ENCODE assay signal across 8 cellular contexts in genomic region chr1:153963850-153964331, GRCh38. TPM values are rescaled to one million over a fixed set of nuclear protein-coding genes. Genes with fewer than 3 reads are reported as not detected.
DNase-seq lines count a peak whose midpoint lies in the region; ATAC-seq and TF ChIP-seq lines count a peak whose summit lies in the region.

No MANE protein-coding gene starts in this region.

- H3K4me3 ChIP-seq in HEK293 (ENCODE audit: low read depth, low read length) (peak overlapping the region; percentile 62), esophagus muscularis mucosa (peak overlapping the region; percentile 68 to 92 (median 74)), neural cell (ENCODE audit: low read length) (peak overlapping the region; percentile 90)

- peak; percentile 63 for DNase-seq in D341Med (ENCODE audit: low spot score)
- DNase-seq in esophagus muscularis mucosa (ENCODE audit: extremely low spot score), result no peak
- DNase-seq in HPDE6-E6E7 (ENCODE audit: extremely low spot score), result no peak
- no peak for DNase-seq in activated effector memory CD4-positive, alpha-beta T cell treated with anti-CD3 and anti-CD28 coated beads, Interleukin-2, amount 50 U/mL, for 16 hours
- DNase-seq in dedifferentiated amniotic fluid mesenchymal stem cell (ENCODE audit: extremely low spot score), result no peak

- no peaks in the 10 kb centered on the region for H3K27me3 ChIP-seq in esophagus muscularis mucosa
- H3K27me3 ChIP-seq in neural cell (ENCODE audit: insufficient read depth, low read depth, low read length), result no peaks in the 10 kb centered on the region

- peaks cover 4% of the 10 kb centered on the region for H3F3A ChIP-seq in neural cell (ENCODE audit: insufficient read depth, low read length, poor library complexity, severe bottlenecking)

- ATAC-seq in SK-N-SH treated with all-trans-retinoic acid at 6 μM for 48 hours, result peak; percentile 7

- H3K9me2 ChIP-seq in neural cell (ENCODE audit: insufficient read depth, low read length), result no peaks in the 10 kb centered on the region

- peaks cover 25% of the 10 kb centered on the region for H3K79me2 ChIP-seq in neural cell (replicated peaks; ENCODE audit: insufficient read depth, low read length)

- H3K36me3 ChIP-seq in HEK293 (ENCODE audit: control insufficient read depth in 2 of 2, insufficient read depth in 1 of 2, low read length in 2 of 2) (peaks cover 0 to 31% of the 10 kb centered on the region in 2 experiments; a peak in 2 of 3 replicates), esophagus muscularis mucosa (peaks cover 0 to 21% (median 19%) of the 10 kb centered on the region in 4 donors), neural cell (ENCODE audit: insufficient read depth, low read length) (no peaks in the 10 kb centered on the region)

- TF ChIP-seq CTCF in HEK293 (tag by site-specific recombination; IDR thresholded peaks at IDR 0.05) (no peak), esophagus muscularis mucosa (IDR thresholded peaks at IDR 0.05) (no peak), neural cell (IDR thresholded peaks at IDR 0.05; ENCODE audit: poor library complexity, severe bottlenecking) (no peak)

- POLR2A ChIA-PET in HEK293 (lab: Yijun Ruan, JAX), result interaction anchor here (0.6 to 3.0 kb wide), 18 partner anchors 9 to 326 kb away, joined by 3 to 58 read pairs (median 5); partner anchors contain the start of genes DENND4B, GATAD2B, INTS3 and JTB

- H2AFZ ChIP-seq in neural cell (ENCODE audit: low read depth, low read length), result peak overlapping the region; percentile 79

- WGBS in esophagus muscularis mucosa, result 0% methylated on average over 16 of the region's 22 CpGs

- TF ChIP-seq POLR2A in esophagus muscularis mucosa (IDR thresholded peaks at IDR 0.05; ENCODE audit: low read depth), result peak; percentile 19

- CTCF ChIA-PET in HEK293 (lab: Yijun Ruan, JAX), result interaction anchor here (0.8 to 2.2 kb wide), 4 partner anchors 17 to 167 kb away, joined by 5 to 9 read pairs (median 8); partner anchors contain the start of genes DENND4B and RAB13

- H4K20me1 ChIP-seq in neural cell (ENCODE audit: insufficient read depth), result no peaks in the 10 kb centered on the region

- H3K4me1 ChIP-seq in HEK293 (ENCODE audit: control insufficient read depth, insufficient read depth, low read length) (peaks cover 4% of the 10 kb centered on the region; the same call in 1 of the 2 replicates), esophagus muscularis mucosa (peaks cover 54 to 78% (median 72%) of the 10 kb centered on the region in 4 donors)

- no peak for TF ChIP-seq RAD21 in neural cell (conservative IDR thresholded peaks at IDR 0.05)

- peak overlapping the region; percentile 84 for H3K9ac ChIP-seq in neural cell (ENCODE audit: low read length)

- H3K9me3 ChIP-seq in HEK293 (ENCODE audit: control insufficient read depth, insufficient read depth, low read depth, low read length) (no peaks in the 10 kb centered on the region), esophagus muscularis mucosa (no peaks in the 10 kb centered on the region), neural cell (ENCODE audit: low read length) (no peaks in the 10 kb centered on the region)

- intact Hi-C loops in esophagus muscularis mucosa (cut with DNase I), result no loop called here

- no peak for TF ChIP-seq EP300 in esophagus muscularis mucosa (IDR thresholded peaks at IDR 0.05)
- TF ChIP-seq EP300 in neural cell (conservative IDR thresholded peaks at IDR 0.05; ENCODE audit: poor library complexity, severe bottlenecking), result no peak

- H3K27ac ChIP-seq in HEK293 (ENCODE audit: extremely low read depth, low read depth, low read length) (peak overlapping the region; percentile 66), esophagus muscularis mucosa (replicated peaks in 1 of 4) (peak overlapping the region; percentile 94 to 96 (median 95)), neural cell (ENCODE audit: low read length) (peak overlapping the region; percentile 81)

- peak overlapping the region; percentile 94 for H3K4me2 ChIP-seq in neural cell (ENCODE audit: low read length)

TF ChIP-seq in HEK293, 187 proteins besides CTCF, POLR2A, EP300 and RAD21 (continues in another document):
- no peak for TF ChIP-seq HOXC10 (CRISPR knock-in tag; IDR thresholded peaks at IDR 0.05)
- TF ChIP-seq ZNF561 (tag by site-specific recombination; IDR thresholded peaks at IDR 0.05; ENCODE audit: borderline replicate concordance), result peak; percentile 50; the same call in 1 of the 2 replicates
- TF ChIP-seq ZBTB20 (tag by site-specific recombination; IDR thresholded peaks at IDR 0.05), result peak; percentile 78
- TF ChIP-seq ZNF24 (tag by site-specific recombination; IDR thresholded peaks at IDR 0.05), result no peak
- TF ChIP-seq ZNF423 (tag by site-specific recombination; IDR thresholded peaks at IDR 0.05), result peak; percentile 94
- no peak for TF ChIP-seq BCL11B (tag by site-specific recombination; IDR thresholded peaks at IDR 0.05; ENCODE audit: low read depth)
- TF ChIP-seq KLF8 (tag by site-specific recombination; IDR thresholded peaks at IDR 0.05), result peak; percentile 9; the same call in 1 of the 2 replicates

TF ChIP-seq in SK-N-SH treated with all-trans-retinoic acid at 6 μM for 48 hours, 23 proteins besides CTCF, POLR2A, EP300 and RAD21 (continues in another document):
- no peak for TF ChIP-seq ESRRG (CRISPR knock-in tag; IDR thresholded peaks at IDR 0.05)
- no peak for TF ChIP-seq CSRNP3 (CRISPR knock-in tag; IDR thresholded peaks at IDR 0.05)
- no peak for TF ChIP-seq BACH2 (CRISPR knock-in tag; IDR thresholded peaks at IDR 0.05; ENCODE audit: borderline replicate concordance)
- no peak for TF ChIP-seq ZFP30 (CRISPR knock-in tag; IDR thresholded peaks at IDR 0.05)
- TF ChIP-seq ZNF70 (CRISPR knock-in tag; IDR thresholded peaks at IDR 0.05), result no peak
- TF ChIP-seq ZFP3 (CRISPR knock-in tag; IDR thresholded peaks at IDR 0.05), result no peak
- no peak for TF ChIP-seq ZNF8 (CRISPR knock-in tag; IDR thresholded peaks at IDR 0.05)

TF ChIP-seq in neural cell, 6 proteins besides CTCF, POLR2A, EP300 and RAD21:
- no peak for TF ChIP-seq MXI1 (conservative IDR thresholded peaks at IDR 0.05; ENCODE audit: poor library complexity, severe bottlenecking)
- no peak for TF ChIP-seq POLR2AphosphoS5 (IDR thresholded peaks at IDR 0.05)
- TF ChIP-seq SMC3 (conservative IDR thresholded peaks at IDR 0.05; ENCODE audit: poor library complexity), result no peak
- TF ChIP-seq, protein P1, sequence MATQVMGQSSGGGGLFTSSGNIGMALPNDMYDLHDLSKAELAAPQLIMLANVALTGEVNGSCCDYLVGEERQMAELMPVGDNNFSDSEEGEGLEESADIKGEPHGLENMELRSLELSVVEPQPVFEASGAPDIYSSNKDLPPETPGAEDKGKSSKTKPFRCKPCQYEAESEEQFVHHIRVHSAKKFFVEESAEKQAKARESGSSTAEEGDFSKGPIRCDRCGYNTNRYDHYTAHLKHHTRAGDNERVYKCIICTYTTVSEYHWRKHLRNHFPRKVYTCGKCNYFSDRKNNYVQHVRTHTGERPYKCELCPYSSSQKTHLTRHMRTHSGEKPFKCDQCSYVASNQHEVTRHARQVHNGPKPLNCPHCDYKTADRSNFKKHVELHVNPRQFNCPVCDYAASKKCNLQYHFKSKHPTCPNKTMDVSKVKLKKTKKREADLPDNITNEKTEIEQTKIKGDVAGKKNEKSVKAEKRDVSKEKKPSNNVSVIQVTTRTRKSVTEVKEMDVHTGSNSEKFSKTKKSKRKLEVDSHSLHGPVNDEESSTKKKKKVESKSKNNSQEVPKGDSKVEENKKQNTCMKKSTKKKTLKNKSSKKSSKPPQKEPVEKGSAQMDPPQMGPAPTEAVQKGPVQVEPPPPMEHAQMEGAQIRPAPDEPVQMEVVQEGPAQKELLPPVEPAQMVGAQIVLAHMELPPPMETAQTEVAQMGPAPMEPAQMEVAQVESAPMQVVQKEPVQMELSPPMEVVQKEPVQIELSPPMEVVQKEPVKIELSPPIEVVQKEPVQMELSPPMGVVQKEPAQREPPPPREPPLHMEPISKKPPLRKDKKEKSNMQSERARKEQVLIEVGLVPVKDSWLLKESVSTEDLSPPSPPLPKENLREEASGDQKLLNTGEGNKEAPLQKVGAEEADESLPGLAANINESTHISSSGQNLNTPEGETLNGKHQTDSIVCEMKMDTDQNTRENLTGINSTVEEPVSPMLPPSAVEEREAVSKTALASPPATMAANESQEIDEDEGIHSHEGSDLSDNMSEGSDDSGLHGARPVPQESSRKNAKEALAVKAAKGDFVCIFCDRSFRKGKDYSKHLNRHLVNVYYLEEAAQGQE (IDR thresholded peaks at IDR 0.05; ENCODE audit: borderline replicate concordance), result no peak
- TF ChIP-seq TAF1 (IDR thresholded peaks at IDR 0.05; ENCODE audit: low read depth), result no peak
- TF ChIP-seq EZH2 (IDR thresholded peaks at IDR 0.05; ENCODE audit: borderline replicate concordance, insufficient read depth, low read length, poor library complexity, severe bottlenecking), result no peak

RNA-seq across cellular contexts. Expression of gene SLC39A1, which starts 0.6 kb away (rescaled TPM):
- 100 to 1,000 TPM in 3 of 4 donors, 10 to 100 TPM in 1; 74.3 to 114 (median 104) TPM for total RNA-seq in esophagus muscularis mucosa
- 35.2 and 39.9 TPM in 2 replicates for polyA plus RNA-seq in neural cell
- polyA minus RNA-seq in neural cell, result 26.3 and 27.0 TPM in 2 replicates

RNA-seq across cellular contexts. Expression of gene CREB3L4, which starts 3.8 kb away (rescaled TPM):
- total RNA-seq in esophagus muscularis mucosa, result 1 to 10 TPM; 2.9 to 7.6 (median 6.8) TPM
- 12.4 and 18.0 TPM in 2 replicates for polyA plus RNA-seq in neural cell
- polyA minus RNA-seq in neural cell, result 10.0 and 10.2 TPM in 2 replicates

RNA-seq across cellular contexts. Expression of gene CRTC2, which starts 5.5 kb away (rescaled TPM):
- total RNA-seq in esophagus muscularis mucosa, result 10 to 100 TPM; 12.5 to 20.4 (median 17.6) TPM
- 12.1 and 14.0 TPM in 2 replicates for polyA plus RNA-seq in neural cell
- 5.4 and 6.1 TPM in 2 replicates for polyA minus RNA-seq in neural cell

RNA-seq across cellular contexts. Expression of gene JTB, which starts 13.6 kb away (rescaled TPM):
- 100 to 1,000 TPM; 175 to 238 (median 216) TPM for total RNA-seq in esophagus muscularis mucosa
- 257 and 265 TPM in 2 replicates for polyA plus RNA-seq in neural cell
- 79.6 and 82.4 TPM in 2 replicates for polyA minus RNA-seq in neural cell

RNA-seq across cellular contexts. Expression of gene DENND4B, which starts 17.4 kb away (rescaled TPM):
- total RNA-seq in esophagus muscularis mucosa, result 10 to 100 TPM; 19.2 to 30.4 (median 26.2) TPM
- polyA plus RNA-seq in neural cell, result 25.3 and 30.9 TPM in 2 replicates
- polyA minus RNA-seq in neural cell, result 28.0 and 28.7 TPM in 2 replicates
